ENCODE assay signal across 18 cellular contexts in the genomic region with DNA sequence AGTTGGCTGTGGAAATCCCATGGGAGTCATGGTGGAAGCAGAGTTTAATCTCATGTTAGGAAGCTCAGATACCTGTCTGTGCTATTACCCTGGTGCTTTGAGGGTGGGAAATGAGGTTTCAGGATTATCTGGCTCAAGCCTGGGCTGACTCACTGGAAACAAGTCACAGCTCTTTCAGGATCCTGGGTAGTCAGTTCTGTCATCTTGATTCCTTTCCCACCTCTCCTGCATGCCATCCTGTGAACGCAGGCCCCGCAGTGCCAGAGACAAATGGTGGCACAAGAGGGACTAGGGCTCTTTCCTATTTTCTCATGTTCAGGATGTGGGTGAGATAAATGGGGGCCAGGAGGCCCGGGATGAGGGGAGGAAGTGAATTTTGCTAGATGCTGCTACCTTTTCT.
"Had no signal": no experiment of that assay in that cellular context is flagged by ENCODE, and none has a peak within 500 bp of the region (broad histone marks: within the 10 kb centered on the region; RNA-seq: fewer than 3 reads in every experiment).

No MANE protein-coding gene starts in this region.

- H3K27me3 ChIP-seq: sigmoid colon, upper lobe of left lung had no signal

- H3K27me3 Mint-ChIP-seq: activated naive CD4-positive, alpha-beta T cell treated with anti-CD3 and anti-CD28 coated beads, Interleukin-2, amount 50 U/mL, for 24 hours; stimulated activated naive CD8-positive, alpha-beta T cell treated with anti-CD3 and anti-CD28 coated beads, Interleukin-15, amount 100 ng/mL, for 72 hours had no signal

- H3K9me3 ChIP-seq: adrenal gland, lower lobe of right lung, mucosa of descending colon, sigmoid colon, spleen, upper lobe of left lung had no signal

- DNase-seq: activated CD4-positive, alpha-beta T cell treated with anti-CD3 and anti-CD28 coated beads for 1 hour; activated CD4-positive, alpha-beta T cell treated with anti-CD3 and anti-CD28 coated beads, Interleukin-2, amount 50 U/mL, for 4 hours; activated effector memory CD4-positive, alpha-beta T cell treated with anti-CD3 and anti-CD28 coated beads, Interleukin-2, amount 50 U/mL, for 16 hours; activated T-cell treated with anti-CD3 and anti-CD28 coated beads, Interleukin-2, amount 50 U/mL, for 48 hours; effector CD4-positive, alpha-beta T cell; head of caudate nucleus; lower lobe of right lung; mucosa of descending colon; naive thymus-derived CD4-positive, alpha-beta T cell; sigmoid colon; spleen; stimulated activated naive CD8-positive, alpha-beta T cell treated with anti-CD3 and anti-CD28 coated beads, Interleukin-15, amount 100 ng/mL, for 72 hours; upper lobe of left lung had no signal

- H3K4me3 Mint-ChIP-seq: activated naive CD4-positive, alpha-beta T cell treated with anti-CD3 and anti-CD28 coated beads, Interleukin-2, amount 50 U/mL, for 24 hours; central memory CD8-positive, alpha-beta T cell; naive thymus-derived CD4-positive, alpha-beta T cell; stimulated activated naive CD8-positive, alpha-beta T cell treated with anti-CD3 and anti-CD28 coated beads, Interleukin-15, amount 100 ng/mL, for 72 hours had no signal

- H3K36me3 ChIP-seq: adrenal gland, lower lobe of right lung, upper lobe of left lung had no signal

- H3K36me3 Mint-ChIP-seq: activated naive CD4-positive, alpha-beta T cell treated with anti-CD3 and anti-CD28 coated beads, Interleukin-2, amount 50 U/mL, for 24 hours had no signal

- H3K27ac ChIP-seq: adrenal gland, coronary artery, lower lobe of right lung, parathyroid adenoma, sigmoid colon, spleen had no signal

- H3K9me3 Mint-ChIP-seq: activated naive CD4-positive, alpha-beta T cell treated with anti-CD3 and anti-CD28 coated beads, Interleukin-2, amount 50 U/mL, for 24 hours; central memory CD8-positive, alpha-beta T cell; stimulated activated naive CD8-positive, alpha-beta T cell treated with anti-CD3 and anti-CD28 coated beads, Interleukin-15, amount 100 ng/mL, for 72 hours had no signal

- ATAC-seq: lower lobe of right lung; mucosa of descending colon; naive thymus-derived CD4-positive, alpha-beta T cell; stimulated activated naive CD8-positive, alpha-beta T cell treated with anti-CD3 and anti-CD28 coated beads, Interleukin-15, amount 100 ng/mL, for 72 hours had no signal

- H3K27ac Mint-ChIP-seq: activated naive CD4-positive, alpha-beta T cell treated with anti-CD3 and anti-CD28 coated beads, Interleukin-2, amount 50 U/mL, for 24 hours; naive thymus-derived CD4-positive, alpha-beta T cell; stimulated activated naive CD8-positive, alpha-beta T cell treated with anti-CD3 and anti-CD28 coated beads, Interleukin-15, amount 100 ng/mL, for 72 hours had no signal

- H3K4me3 ChIP-seq: adrenal gland, coronary artery, lower lobe of right lung, mucosa of descending colon, sigmoid colon, spleen, upper lobe of left lung had no signal
